19 cellular contexts compared by ENCODE assay signal in genomic region chr5:20559845-20560244, GRCh38.
DNase-seq lines count a peak whose midpoint lies in the region; ATAC-seq and TF ChIP-seq lines count a peak whose summit lies in the region.
"Had no signal": no experiment of that assay in that cellular context is flagged by ENCODE, and none has a peak within 500 bp of the region (broad histone marks: within the 10 kb centered on the region; RNA-seq: fewer than 3 reads in every experiment).

No MANE protein-coding gene starts in this region.

- ATAC-seq in GM21786 (IDR thresholded peaks at IDR 0.05; ENCODE audit: unreplicated experiment) (no peak), lower lobe of right lung (no peak)
- ATAC-seq: GM12878, GM23338, HCT116 had no signal

- no peaks in the 10 kb centered on the region for H3K36me3 ChIP-seq in tibial nerve
- H3K36me3 ChIP-seq in lower lobe of right lung = no peaks in the 10 kb centered on the region
- H3K36me3 ChIP-seq: BE2C had no signal

- H3K27ac ChIP-seq in dorsolateral prefrontal cortex (no peak overlapping the region), tibial nerve (no peak overlapping the region), lower lobe of right lung (no peak overlapping the region)
- H3K27ac ChIP-seq: HL-60 had no signal

- intact Hi-C loops in dorsolateral prefrontal cortex (cut with DNase I) (no loop called here), lower lobe of right lung (cut with DNase I) (no loop called here)

- H3K9me3 ChIP-seq in tibial nerve (no peaks in the 10 kb centered on the region), lower lobe of right lung (no peaks in the 10 kb centered on the region)
- H3K9me3 ChIP-seq: BE2C, Caco-2 had no signal

- WGBS in tibial nerve, 2 donors = 66 to 84% methylated on average over 3 of the region's 3 CpGs

- TF ChIP-seq CTCF in epithelial cell of proximal tubule (conservative IDR thresholded peaks at IDR 0.05; ENCODE audit: low read depth, low read length) = no peak
- no peak for TF ChIP-seq CTCF in dorsolateral prefrontal cortex (IDR thresholded peaks at IDR 0.05 in 54 of 56, conservative IDR thresholded peaks at IDR 0.05 in 2 of 56; ENCODE audit: low read depth in 1 of 56, partially characterized antibody in 56 of 56)
- TF ChIP-seq CTCF in tibial nerve (IDR thresholded peaks at IDR 0.05) = no peak
- TF ChIP-seq CTCF in lower lobe of right lung (IDR thresholded peaks at IDR 0.05) = no peak

- TF ChIP-seq EP300 in tibial nerve (IDR thresholded peaks at IDR 0.05) = no peak

- H3K4me3 ChIP-seq in epithelial cell of proximal tubule (ENCODE audit: low read depth, low read length) (no peak overlapping the region), dorsolateral prefrontal cortex (no peak overlapping the region), tibial nerve (no peak overlapping the region), lower lobe of right lung (no peak overlapping the region)
- H3K4me3 ChIP-seq: GM12878, GM23338 had no signal

- H3K27me3 ChIP-seq in dorsolateral prefrontal cortex = no peaks in the 10 kb centered on the region
- no peaks in the 10 kb centered on the region for H3K27me3 ChIP-seq in tibial nerve
- no peaks in the 10 kb centered on the region for H3K27me3 ChIP-seq in lower lobe of right lung (ENCODE audit: low read depth)
- H3K27me3 ChIP-seq: BE2C had no signal

- in situ Hi-C loops in G401 (cut with HindIII; ENCODE audit: low sequenced_read_pairs) = no loop called here

- no peak for TF ChIP-seq POLR2A in tibial nerve (IDR thresholded peaks at IDR 0.05)

- peak; percentile 32 for DNase-seq in G401 (ENCODE audit: low spot score)
- DNase-seq in NAMALWA (ENCODE audit: low spot score) = peak; percentile 3
- DNase-seq in epithelial cell of proximal tubule (ENCODE audit: low read depth) = peak; percentile 36
- DNase-seq in kidney tubule cell (ENCODE audit: low spot score) = peak; percentile 40
- no peak for DNase-seq in dorsolateral prefrontal cortex
- DNase-seq in tibial nerve (ENCODE audit: low spot score in 2 of 2) = no peak
- no peak for DNase-seq in lower lobe of right lung
- DNase-seq: ACHN; BE2C; C1 segment of cervical spinal cord; Caco-2; CD4-positive, CD25-positive, alpha-beta regulatory T cell; DMS79 treated with DMSO at 0.1 percent for 48 hours; HFFc6 had no signal

- no peaks in the 10 kb centered on the region for H3K4me1 ChIP-seq in tibial nerve
- no peaks in the 10 kb centered on the region for H3K4me1 ChIP-seq in lower lobe of right lung
- H3K4me1 ChIP-seq: BE2C, Caco-2 had no signal

Comparison
In these comparisons a context has a peak if more than half of its experiments do, and no peak if none do; other contexts are left out.
1. DNase-seq: peak in G401 (single experiment), NAMALWA (single experiment), epithelial cell of proximal tubule (single experiment) and kidney tubule cell (single experiment); none in dorsolateral prefrontal cortex (0 of 10), tibial nerve (0 of 2) and lower lobe of right lung (single experiment).